1 cellular context compared by ENCODE assay signal in genomic region chr5:52952483-52952882, GRCh38.
TF ChIP-seq lines count a peak whose summit lies in the region.

No MANE protein-coding gene starts in this region.

TF ChIP-seq in K562, 482 proteins besides CTCF, POLR2A, EP300 and RAD21 (continued from another document):
- TF ChIP-seq ZNF318 (IDR thresholded peaks at IDR 0.05; ENCODE audit: borderline replicate concordance in 1 of 2, low read depth in 1 of 2) (no peak), PRDM10 (IDR thresholded peaks at IDR 0.05; ENCODE audit: partially characterized antibody) (no peak), ZNF23 (CRISPR knock-in tag; IDR thresholded peaks at IDR 0.05) (no peak), ZNF197 (CRISPR knock-in tag; IDR thresholded peaks at IDR 0.05; ENCODE audit: low read depth) (no peak), ILF3 (IDR thresholded peaks at IDR 0.05; ENCODE audit: borderline replicate concordance) (no peak), ZNF3 (CRISPR knock-in tag; IDR thresholded peaks at IDR 0.05) (no peak), CREB3 (tag; conservative IDR thresholded peaks at IDR 0.05; ENCODE audit: low read depth) (no peak), EP400 (IDR thresholded peaks at IDR 0.05) (no peak), ZNF316 (IDR thresholded peaks at IDR 0.05) (peak; percentile 97), MAFF (IDR thresholded peaks at IDR 0.05; ENCODE audit: low read length) (peak; percentile 84), SMARCC2 (IDR thresholded peaks at IDR 0.05; ENCODE audit: low read depth) (no peak), TCF7 (IDR thresholded peaks at IDR 0.05; ENCODE audit: borderline replicate concordance) (no peak), MAFG (tag; conservative IDR thresholded peaks at IDR 0.05) (peak; percentile 81), TRIM25 (IDR thresholded peaks at IDR 0.05; ENCODE audit: borderline replicate concordance) (no peak), ETV6 (IDR thresholded peaks at IDR 0.05; ENCODE audit: borderline replicate concordance in 1 of 2, low read depth in 2 of 2, low read length in 1 of 2) (no peak), ETV6 (CRISPR knock-in tag; IDR thresholded peaks at IDR 0.05; ENCODE audit: borderline replicate concordance) (no peak)
